Comparison of ENCODE assay signal across 8 cellular contexts in genomic region chr9:128902351-128903078, GRCh38. TPM values are rescaled to one million over a fixed set of nuclear protein-coding genes. Genes with fewer than 3 reads are reported as not detected.
DNase-seq lines count a peak whose midpoint lies in the region; ATAC-seq, FAIRE-seq and TF ChIP-seq lines count a peak whose summit lies in the region.

No MANE protein-coding gene starts in this region.

- DNase-seq in T-helper 22 cell (ENCODE audit: low read depth) (peak; percentile 71), K562 (ENCODE audit: extremely low read depth in 1 of 4, low spot score in 3 of 4) (no peak), pancreas (peak in 1 of 6 donors; percentile 75), cerebellar cortex (ENCODE audit: low spot score) (no peak), NCI-H1092 (lab: John Stamatoyannopoulos, UW) (no peak)

- no peaks in the 10 kb centered on the region for H3K79me2 ChIP-seq in K562 (ENCODE audit: control insufficient read depth, insufficient read depth, low read length)

- TF ChIP-seq RAD21 in K562 (CRISPR knock-in tag; conservative IDR thresholded peaks at IDR 0.05 in 1 of 2, IDR thresholded peaks at IDR 0.05 in 1 of 2), result no peak

- peak; percentile 92 for ATAC-seq in GM19043 (IDR thresholded peaks at IDR 0.05; ENCODE audit: low read depth, unreplicated experiment)
- peak; percentile 70 for ATAC-seq in HG03103 (IDR thresholded peaks at IDR 0.05; ENCODE audit: low read depth, unreplicated experiment)
- ATAC-seq in K562, result no peak; the same call in 1 of the 3 replicates
- ATAC-seq in pancreas, result peak in 3 of 4 donors; percentile 26 to 63 (median 49)

- H3K27me3 ChIP-seq in K562 (ENCODE audit: control insufficient read depth in 2 of 2, insufficient read depth in 2 of 2, low read length in 2 of 2), result no peaks in the 10 kb centered on the region
- H3K27me3 ChIP-seq in pancreas, result no peaks in the 10 kb centered on the region

- POLR2A ChIA-PET in K562 (lab: Yijun Ruan, JAX), result interaction anchor here (0.6 to 2.0 kb wide), 4 partner anchors 11 to 735 kb away, joined by 3 to 6 read pairs (median 4); no protein-coding TSS in a partner anchor

- TF ChIP-seq CTCF in K562 (IDR thresholded peaks at IDR 0.05 in 2 of 3, conservative IDR thresholded peaks at IDR 0.05 in 1 of 3; ENCODE audit: insufficient read depth in 2 of 3, low read depth in 1 of 3, low read length in 3 of 3), result no peak
- no peak for TF ChIP-seq CTCF in pancreas (IDR thresholded peaks at IDR 0.05)

- H3K4me1 ChIP-seq in K562 (replicated peaks in 1 of 2; ENCODE audit: control insufficient read depth in 2 of 2, insufficient read depth in 2 of 2, low read length in 2 of 2) (peaks cover 0 to 28% of the 10 kb centered on the region in 2 experiments; a peak in 1 of 5 replicates), pancreas (peaks cover 0 to 5% (median 0%) of the 10 kb centered on the region in 3 donors), urinary bladder (ENCODE audit: insufficient read depth) (no peaks in the 10 kb centered on the region)

- no peak overlapping the region for H3K4me2 ChIP-seq in K562 (ENCODE audit: insufficient read depth, low read length)

- no peak for TF ChIP-seq EP300 in K562 (IDR thresholded peaks at IDR 0.05; ENCODE audit: low read length)

- H3K4me3 ChIP-seq in K562 (no peak overlapping the region), pancreas (no peak overlapping the region), urinary bladder (ENCODE audit: low read depth, low read length) (no peak overlapping the region)

- TF ChIP-seq POLR2A in K562 (conservative IDR thresholded peaks at IDR 0.05), result no peak

- no peak for FAIRE-seq in K562 (lab: Jason Lieb, UNC)
- no peak for FAIRE-seq in pancreas (lab: Jason Lieb, UNC)

- intact Hi-C loops in K562 (cut with micrococcal nuclease) (no loop called here), pancreas (cut with DNase I) (no loop called here)

- no peaks in the 10 kb centered on the region; the same call in 1 of the 2 replicates for H4K20me1 ChIP-seq in K562 (replicated peaks; ENCODE audit: control insufficient read depth, insufficient read depth, low read length)

- H3K9me3 ChIP-seq in K562 (replicated peaks; ENCODE audit: control insufficient read depth, insufficient read depth, low read depth, low read length) (no peaks in the 10 kb centered on the region), pancreas (no peaks in the 10 kb centered on the region)

- in situ Hi-C loops in K562 (cut with MboI), result no loop called here

- BruUV-seq in K562 (replicated peaks; lab: Mats Ljungman, UMichigan), result no TSS peak

- CTCF ChIA-PET in K562 (lab: Yijun Ruan, JAX; ENCODE audit: low intra/inter-chr PET ratio), result no interaction called here

- no peaks in the 10 kb centered on the region for H3K9me1 ChIP-seq in K562 (ENCODE audit: control insufficient read depth, insufficient read depth, low read length)

- WGBS in K562 (ENCODE audit: insufficient coverage, low coverage, missing lambda C conversion rate), result 78% methylated on average over 18 of the region's 23 CpGs
- 84 to 85% methylated on average over 23 of the region's 23 CpGs for WGBS in pancreas, 2 donors
- 78% methylated on average over 23 of the region's 23 CpGs for WGBS in urinary bladder

- H3K9ac ChIP-seq in K562 (ENCODE audit: insufficient read depth in 1 of 2, low read depth in 2 of 2, low read length in 2 of 2), result peak overlapping the region in 1 of 2 experiments; percentile 66; a peak in 2 of 4 replicates

- no peak overlapping the region for H2AFZ ChIP-seq in K562 (ENCODE audit: low read depth, low read length)

- H3K27ac ChIP-seq in K562 (ENCODE audit: extremely low read depth, low read depth, low read length), result no peak overlapping the region
- H3K27ac ChIP-seq in pancreas, result peak overlapping the region in 1 of 4 donors; percentile 10
- H3K27ac ChIP-seq in urinary bladder (ENCODE audit: low read depth), result peak overlapping the region; percentile 86

- peaks cover 20% of the 10 kb centered on the region; the same call in 2 of the 3 replicates for H3K36me3 ChIP-seq in K562 (ENCODE audit: control insufficient read depth, insufficient read depth, low read length)
- H3K36me3 ChIP-seq in pancreas, result peaks cover 0 to 10% (median 6%) of the 10 kb centered on the region in 3 donors
- peaks cover under 1% of the 10 kb centered on the region for H3K36me3 ChIP-seq in urinary bladder (ENCODE audit: insufficient read depth)

RNA-seq across cellular contexts. Expression of gene PHYHD1, which starts 18.3 kb away (rescaled TPM):
- 1.0 and 4.9 TPM in 2 replicates for total RNA-seq in K562 (2011; cell fraction: chromatin; rRNA removed; ENCODE audit: low replicate concordance)
- total RNA-seq in K562 (2011; cell fraction: nucleolus; rRNA removed), result 1.0 and 1.3 TPM in 2 replicates
- total RNA-seq in K562 (2011; cell fraction: nucleoplasm; rRNA removed), result 1.4 and 1.8 TPM in 2 replicates
- total RNA-seq in K562 (2014; rRNA removed) (0.49 and 1.3 TPM in 2 replicates), K562 (2014; rRNA removed; fragmentation: Illumina TruSeq; extraction: Trizol) (0.45 and 0.69 TPM in 2 replicates), K562 (2015; rRNA removed; fragmentation: Illumina TruSeq; extraction: Trizol) (0.36 and 0.79 TPM in 2 replicates), K562 (2021) (0.58 and 0.66 TPM in 2 replicates), pancreas (10 to 100 TPM; 20.7 to 48.7 (median 42.2) TPM), urinary bladder (16.8 TPM)
- polyA plus RNA-seq in K562 (2011; rRNA removed) (1.2 and 2.1 TPM in 2 replicates), K562 (2014; fragmentation: Illumina TruSeq; extraction: Trizol) (0.80 and 1.0 TPM in 2 replicates), K562 (2014; fragmentation: Nextera tagmentation; extraction: Ambion mirVana) (1 to 10 TPM in 1 of 2 experiments, under 1 TPM in 1; 0.80 to 1.0 TPM), K562 (2014; rRNA removed) (0.32 and 0.91 TPM in 2 replicates), pancreas (10 to 100 TPM; 45.7 to 71.3 TPM), urinary bladder (34.8 TPM)
- 2.2 and 2.5 TPM in 2 replicates for polyA plus RNA-seq in K562 (2011; cell fraction: cytosol; rRNA removed)
- 3.7 and 4.1 TPM in 2 replicates for polyA plus RNA-seq in K562 (2011; cell fraction: nucleus; rRNA removed)
- 0.87 and 1.2 TPM in 2 replicates for polyA plus RNA-seq in K562 (2012)
- 0.48 and 2.0 TPM in 2 replicates for polyA minus RNA-seq in K562 (2011; rRNA and poly(A)+ RNA removed)
- not detected in 2 replicates for polyA minus RNA-seq in K562 (2011; cell fraction: cytosol; rRNA and poly(A)+ RNA removed)
- polyA minus RNA-seq in K562 (2011; cell fraction: nucleus; rRNA and poly(A)+ RNA removed), result 0.54 and 1.1 TPM in 2 replicates

RNA-seq across cellular contexts. Expression of gene LRRC8A, which starts 20.6 kb away (rescaled TPM):
- 23.0 and 71.8 TPM in 2 replicates for total RNA-seq in K562 (2011; cell fraction: chromatin; rRNA removed; ENCODE audit: low replicate concordance)
- 46.7 and 55.7 TPM in 2 replicates for total RNA-seq in K562 (2011; cell fraction: nucleolus; rRNA removed)
- total RNA-seq in K562 (2011; cell fraction: nucleoplasm; rRNA removed), result 50.5 and 51.6 TPM in 2 replicates
- total RNA-seq in K562 (2014; rRNA removed) (15.3 and 17.2 TPM in 2 replicates), K562 (2014; rRNA removed; fragmentation: Illumina TruSeq; extraction: Trizol) (5.5 and 6.4 TPM in 2 replicates), K562 (2015; rRNA removed; fragmentation: Illumina TruSeq; extraction: Trizol) (8.4 TPM in 2 replicates), K562 (2021) (23.5 and 24.7 TPM in 2 replicates), pancreas (10 to 100 TPM in 4 of 6 donors, 1 to 10 TPM in 2; 8.7 to 20.4 (median 10.4) TPM), urinary bladder (17.1 TPM)
- polyA plus RNA-seq in K562 (2011; rRNA removed) (8.9 and 11.5 TPM in 2 replicates), K562 (2014; fragmentation: Illumina TruSeq; extraction: Trizol) (14.0 and 19.8 TPM in 2 replicates), K562 (2014; fragmentation: Nextera tagmentation; extraction: Ambion mirVana) (1 to 10 TPM; 2.9 to 3.5 TPM), K562 (2014; rRNA removed) (13.4 and 15.4 TPM in 2 replicates), pancreas (10 to 100 TPM in 1 of 2 donors, 1 to 10 TPM in 1; 9.2 to 10.1 TPM), urinary bladder (62.3 TPM)
- polyA plus RNA-seq in K562 (2011; cell fraction: cytosol; rRNA removed), result 12.9 and 17.9 TPM in 2 replicates
- polyA plus RNA-seq in K562 (2011; cell fraction: nucleus; rRNA removed), result 10.0 and 13.2 TPM in 2 replicates
- polyA plus RNA-seq in K562 (2012), result 14.0 and 15.6 TPM in 2 replicates
- polyA minus RNA-seq in K562 (2011; rRNA and poly(A)+ RNA removed), result 13.2 and 19.4 TPM in 2 replicates
- polyA minus RNA-seq in K562 (2011; cell fraction: cytosol; rRNA and poly(A)+ RNA removed), result 13.9 and 15.2 TPM in 2 replicates
- polyA minus RNA-seq in K562 (2011; cell fraction: nucleus; rRNA and poly(A)+ RNA removed), result 7.0 and 8.6 TPM in 2 replicates

RNA-seq across cellular contexts. Expression of gene KYAT1, which starts 20.8 kb away (rescaled TPM):
- total RNA-seq in K562 (2011; cell fraction: chromatin; rRNA removed; ENCODE audit: low replicate concordance), result 34.0 and 59.4 TPM in 2 replicates
- total RNA-seq in K562 (2011; cell fraction: nucleolus; rRNA removed), result 26.8 and 33.7 TPM in 2 replicates
- total RNA-seq in K562 (2011; cell fraction: nucleoplasm; rRNA removed), result 23.8 and 32.1 TPM in 2 replicates
- 11.1 and 16.0 TPM in 2 replicates for total RNA-seq in K562 (2014; rRNA removed)
- total RNA-seq in K562 (2014; rRNA removed; fragmentation: Illumina TruSeq; extraction: Trizol), result 6.5 and 8.8 TPM in 2 replicates
- 8.5 and 9.2 TPM in 2 replicates for total RNA-seq in K562 (2015; rRNA removed; fragmentation: Illumina TruSeq; extraction: Trizol)
- total RNA-seq in K562 (2021), result 11.7 and 14.7 TPM in 2 replicates
- polyA plus RNA-seq in K562 (2011; rRNA removed), result 16.1 and 20.2 TPM in 2 replicates
- polyA plus RNA-seq in K562 (2011; cell fraction: cytosol; rRNA removed), result 21.7 and 22.5 TPM in 2 replicates
- polyA plus RNA-seq in K562 (2011; cell fraction: nucleus; rRNA removed), result 41.4 and 54.7 TPM in 2 replicates
- polyA plus RNA-seq in K562 (2012), result 9.8 and 19.5 TPM in 2 replicates
- 13.4 and 14.8 TPM in 2 replicates for polyA plus RNA-seq in K562 (2014; fragmentation: Illumina TruSeq; extraction: Trizol)
- polyA plus RNA-seq in K562 (2014; fragmentation: Nextera tagmentation; extraction: Ambion mirVana), result 10 to 100 TPM in 1 of 2 experiments, 1 to 10 TPM in 1; 6.4 to 11.0 TPM
- polyA plus RNA-seq in K562 (2014; rRNA removed), result 16.8 and 21.8 TPM in 2 replicates
- 6.0 and 7.0 TPM in 2 replicates for polyA minus RNA-seq in K562 (2011; rRNA and poly(A)+ RNA removed)
- polyA minus RNA-seq in K562 (2011; cell fraction: cytosol; rRNA and poly(A)+ RNA removed), result 5.9 and 6.1 TPM in 2 replicates
- polyA minus RNA-seq in K562 (2011; cell fraction: nucleus; rRNA and poly(A)+ RNA removed), result 6.3 and 7.3 TPM in 2 replicates
- 1 to 10 TPM; 1.1 to 2.9 (median 1.5) TPM for total RNA-seq in pancreas
- 1 to 10 TPM; 4.2 to 5.2 TPM for polyA plus RNA-seq in pancreas
- total RNA-seq in urinary bladder, result 5.4 TPM
- polyA plus RNA-seq in urinary bladder, result 7.8 TPM

RNA-seq across cellular contexts. Expression of gene DOLK, which starts 44.9 kb away (rescaled TPM):
- 13.9 and 44.2 TPM in 2 replicates for total RNA-seq in K562 (2011; cell fraction: chromatin; rRNA removed; ENCODE audit: low replicate concordance)
- 48.2 and 55.4 TPM in 2 replicates for total RNA-seq in K562 (2011; cell fraction: nucleolus; rRNA removed)
- total RNA-seq in K562 (2011; cell fraction: nucleoplasm; rRNA removed), result 27.6 and 38.4 TPM in 2 replicates
- total RNA-seq in K562 (2014; rRNA removed) (11.7 and 18.4 TPM in 2 replicates), K562 (2014; rRNA removed; fragmentation: Illumina TruSeq; extraction: Trizol) (7.5 and 8.4 TPM in 2 replicates), K562 (2015; rRNA removed; fragmentation: Illumina TruSeq; extraction: Trizol) (13.7 and 14.0 TPM in 2 replicates), K562 (2021) (14.2 and 14.7 TPM in 2 replicates), pancreas (1 to 10 TPM; 5.7 to 8.2 (median 6.6) TPM), urinary bladder (11.3 TPM)
- polyA plus RNA-seq in K562 (2011; rRNA removed) (10.8 and 13.0 TPM in 2 replicates), K562 (2014; fragmentation: Illumina TruSeq; extraction: Trizol) (14.0 and 15.0 TPM in 2 replicates), K562 (2014; fragmentation: Nextera tagmentation; extraction: Ambion mirVana) (1 to 10 TPM; 2.6 to 3.7 TPM), K562 (2014; rRNA removed) (10.6 and 11.1 TPM in 2 replicates), pancreas (1 to 10 TPM; 5.4 to 8.5 TPM), urinary bladder (16.4 TPM)
- polyA plus RNA-seq in K562 (2011; cell fraction: cytosol; rRNA removed), result 15.7 and 32.2 TPM in 2 replicates
- polyA plus RNA-seq in K562 (2011; cell fraction: nucleus; rRNA removed), result 9.0 and 11.9 TPM in 2 replicates
- 9.5 and 16.7 TPM in 2 replicates for polyA plus RNA-seq in K562 (2012)
- polyA minus RNA-seq in K562 (2011; rRNA and poly(A)+ RNA removed), result 16.4 and 25.9 TPM in 2 replicates
- polyA minus RNA-seq in K562 (2011; cell fraction: cytosol; rRNA and poly(A)+ RNA removed), result 6.7 and 11.4 TPM in 2 replicates
- polyA minus RNA-seq in K562 (2011; cell fraction: nucleus; rRNA and poly(A)+ RNA removed), result 16.6 and 23.7 TPM in 2 replicates

RNA-seq across cellular contexts. Expression of gene NUP188, which starts 45.0 kb away (rescaled TPM):
- total RNA-seq in K562 (2011; cell fraction: chromatin; rRNA removed; ENCODE audit: low replicate concordance), result 545 and 736 TPM in 2 replicates
- 287 and 308 TPM in 2 replicates for total RNA-seq in K562 (2011; cell fraction: nucleolus; rRNA removed)
- total RNA-seq in K562 (2011; cell fraction: nucleoplasm; rRNA removed), result 273 and 303 TPM in 2 replicates
- total RNA-seq in K562 (2014; rRNA removed) (64.3 and 92.3 TPM in 2 replicates), K562 (2014; rRNA removed; fragmentation: Illumina TruSeq; extraction: Trizol) (66.6 and 84.5 TPM in 2 replicates), K562 (2015; rRNA removed; fragmentation: Illumina TruSeq; extraction: Trizol) (69.9 and 70.6 TPM in 2 replicates), K562 (2021) (123 and 135 TPM in 2 replicates), pancreas (10 to 100 TPM; 11.5 to 20.8 (median 13.5) TPM), urinary bladder (43.1 TPM)
- polyA plus RNA-seq in K562 (2011; rRNA removed) (71.2 and 106 TPM in 2 replicates), K562 (2014; fragmentation: Illumina TruSeq; extraction: Trizol) (107 and 110 TPM in 2 replicates), K562 (2014; fragmentation: Nextera tagmentation; extraction: Ambion mirVana) (10 to 100 TPM; 11.7 to 17.9 TPM), K562 (2014; rRNA removed) (64.7 and 70.6 TPM in 2 replicates), pancreas (10 to 100 TPM; 10.8 to 18.0 TPM), urinary bladder (20.3 TPM)
- polyA plus RNA-seq in K562 (2011; cell fraction: cytosol; rRNA removed), result 109 and 123 TPM in 2 replicates
- 185 and 200 TPM in 2 replicates for polyA plus RNA-seq in K562 (2011; cell fraction: nucleus; rRNA removed)
- polyA plus RNA-seq in K562 (2012), result 61.5 and 77.1 TPM in 2 replicates
- 241 and 300 TPM in 2 replicates for polyA minus RNA-seq in K562 (2011; rRNA and poly(A)+ RNA removed)
- polyA minus RNA-seq in K562 (2011; cell fraction: cytosol; rRNA and poly(A)+ RNA removed), result 193 and 215 TPM in 2 replicates
- polyA minus RNA-seq in K562 (2011; cell fraction: nucleus; rRNA and poly(A)+ RNA removed), result 102 and 146 TPM in 2 replicates
